Comparison of ENCODE assay signal across 9 cellular contexts in genomic region chr10:17235136-17235535, GRCh38. TPM values are rescaled to one million over a fixed set of nuclear protein-coding genes. Genes with fewer than 3 reads are reported as not detected.
DNase-seq lines count a peak whose midpoint lies in the region; ATAC-seq and TF ChIP-seq lines count a peak whose summit lies in the region.
"Had no signal": no experiment of that assay in that cellular context is flagged by ENCODE, and none has a peak within 500 bp of the region (broad histone marks: within the 10 kb centered on the region; RNA-seq: fewer than 3 reads in every experiment).

No MANE protein-coding gene starts in this region.

- H4K8ac ChIP-seq in mesendoderm (ENCODE audit: low read depth, low read length), result no peak overlapping the region

- no peaks in the 10 kb centered on the region for H3K9me3 ChIP-seq in right atrium auricular region

- H3K4me1 ChIP-seq in right atrium auricular region, result peaks cover 0 to 44% of the 10 kb centered on the region in 2 donors
- H3K4me1 ChIP-seq in mesendoderm (ENCODE audit: control insufficient read depth, low read depth, low read length), result no peaks in the 10 kb centered on the region

- TF ChIP-seq CTCF in right atrium auricular region (IDR thresholded peaks at IDR 0.05) (no peak), GM10248 (IDR thresholded peaks at IDR 0.05; ENCODE audit: control extremely low read depth, extremely low read depth, low read depth, missing control alignments) (no peak)

- intact Hi-C loops in Right ventricle myocardium superior (cut with DNase I), result no loop called here

- H3K4me3 ChIP-seq in right atrium auricular region, result peak overlapping the region in 1 of 2 donors; percentile 4
- no peak overlapping the region for H3K4me3 ChIP-seq in mesendoderm (ENCODE audit: low read length)

- H3K9ac ChIP-seq in mesendoderm (ENCODE audit: low read length), result no peak overlapping the region

- H3K36me3 ChIP-seq in right atrium auricular region, result peaks cover 71% of the 10 kb centered on the region
- peaks cover 9% of the 10 kb centered on the region for H3K36me3 ChIP-seq in mesendoderm (ENCODE audit: control insufficient read depth, insufficient read depth, low read length)

- CTCF ChIA-PET in GM10248 (lab: Yijun Ruan, JAX), result interaction anchor here (1.2 kb wide), 1 partner anchor 20 kb away, joined by 3 read pairs; no protein-coding TSS in a partner anchor

- H3K4ac ChIP-seq in mesendoderm (ENCODE audit: low read depth, low read length), result no peak overlapping the region

- no peak overlapping the region for H3K23ac ChIP-seq in mesendoderm (ENCODE audit: low read length)

- POLR2A ChIA-PET in GM10248 (lab: Yijun Ruan, JAX), result interaction anchor here (0.6 kb wide), 1 partner anchor 275 kb away, joined by 3 read pairs; no protein-coding TSS in a partner anchor

- ATAC-seq in Right ventricle myocardium superior (ENCODE audit: poor library complexity) (no peak), GM21367 (IDR thresholded peaks at IDR 0.05; ENCODE audit: unreplicated experiment) (no peak)

- peaks cover 8% of the 10 kb centered on the region for H3K79me2 ChIP-seq in mesendoderm (ENCODE audit: control insufficient read depth, insufficient read depth, low read length)

- no peak overlapping the region for H2BK120ac ChIP-seq in mesendoderm (ENCODE audit: low read depth, low read length)

- no peak overlapping the region for H2AK5ac ChIP-seq in mesendoderm (ENCODE audit: low read length)

- peak overlapping the region; percentile 12 to 41 for H3K27ac ChIP-seq in right atrium auricular region
- H3K27ac ChIP-seq in mesendoderm (ENCODE audit: low read depth, low read length), result no peak overlapping the region

- H2BK15ac ChIP-seq in mesendoderm (replicated peaks; ENCODE audit: low read depth), result no peak overlapping the region

- no peak overlapping the region for H3K18ac ChIP-seq in mesendoderm (ENCODE audit: low read length)

- no peak overlapping the region for H3K56ac ChIP-seq in mesendoderm (ENCODE audit: low read length)

- H3K4me2 ChIP-seq in mesendoderm (ENCODE audit: low read length), result no peak overlapping the region

- no peak for DNase-seq in right atrium auricular region (ENCODE audit: low spot score)
- no peak for DNase-seq in Right ventricle myocardium superior
- DNase-seq in astrocyte of the hippocampus (ENCODE audit: low read depth, low spot score), result peak; percentile 58
- peak; percentile 82 for DNase-seq in mesendoderm
- DNase-seq in NCI-H82 treated with DMSO at 0.1 percent for 48 hours (lab: John Stamatoyannopoulos, UW; ENCODE audit: unreplicated experiment), result no peak
- DNase-seq in NCI-H1930 (lab: John Stamatoyannopoulos, UW), result no peak
- no peak for DNase-seq in GM10248 (ENCODE audit: extremely low spot score)
- DNase-seq: DMS79 treated with DMSO at 0.1 percent for 48 hours had no signal

- H4K5ac ChIP-seq in mesendoderm (ENCODE audit: low read length), result no peak overlapping the region

- WGBS in mesendoderm (ENCODE audit: extremely low coverage, insufficient coverage, low lambda C conversion rate), result no CpG with 5 or more reads among the region's 8 CpGs

- no peak overlapping the region for H2BK5ac ChIP-seq in mesendoderm (ENCODE audit: low read length)

- peaks cover 1% of the 10 kb centered on the region for H3K79me1 ChIP-seq in mesendoderm (ENCODE audit: low read length)

- no peaks in the 10 kb centered on the region for H3K27me3 ChIP-seq in right atrium auricular region
- no peaks in the 10 kb centered on the region for H3K27me3 ChIP-seq in mesendoderm (ENCODE audit: insufficient read depth, low read length, poor library complexity)

RNA-seq across cellular contexts. Expression of gene VIM, which starts 7.1 kb away (rescaled TPM):
- total RNA-seq in right atrium auricular region (1,000 to 10,000 TPM; 1,022 to 1,600 TPM), Right ventricle myocardium superior (364 TPM)
- 253 TPM for polyA plus RNA-seq in mesendoderm (2013, experiment 1 of 2)
- polyA plus RNA-seq in mesendoderm (2013, experiment 2 of 2), result 277 TPM

RNA-seq across cellular contexts. Expression of gene TRDMT1, which starts 33.7 kb away (rescaled TPM):
- total RNA-seq in right atrium auricular region (1 to 10 TPM; 3.8 to 5.0 TPM), Right ventricle myocardium superior (4.5 TPM)
- 10.3 TPM for polyA plus RNA-seq in mesendoderm (2013, experiment 1 of 2)
- 11.6 TPM for polyA plus RNA-seq in mesendoderm (2013, experiment 2 of 2)

Comparison
In these comparisons a context has a peak if more than half of its experiments do, and no peak if none do; other contexts are left out.
1. DNase-seq: peak in astrocyte of the hippocampus (single experiment) and mesendoderm (single experiment); none in right atrium auricular region (single experiment), Right ventricle myocardium superior (single experiment), NCI-H82 treated with DMSO at 0.1 percent for 48 hours (single experiment), NCI-H1930 (0 of 2) and GM10248 (single experiment).